ENCODE assay signal across 21 cellular contexts in the genomic region with DNA sequence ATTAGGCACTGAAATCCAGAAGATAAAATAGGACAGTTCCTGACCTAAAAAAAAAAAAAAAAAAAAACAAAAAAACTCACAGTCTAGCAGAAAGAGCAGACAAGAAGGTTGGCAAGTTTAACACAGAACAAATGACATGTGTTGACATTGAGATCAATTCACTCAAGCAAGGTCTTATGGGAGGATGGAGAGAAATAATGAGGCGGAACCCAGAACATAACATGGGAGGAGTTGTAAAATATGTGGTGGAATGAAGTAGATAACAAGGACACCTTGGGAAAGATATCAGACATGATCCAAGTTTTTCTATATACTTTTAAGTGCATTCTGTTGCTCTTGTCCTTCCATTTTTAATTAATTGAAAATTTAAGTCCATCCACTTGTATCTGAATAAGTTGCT.
DNase-seq lines count a peak whose midpoint lies in the region; ATAC-seq and TF ChIP-seq lines count a peak whose summit lies in the region.
"Had no signal": no experiment of that assay in that cellular context is flagged by ENCODE, and none has a peak within 500 bp of the region (broad histone marks: within the 10 kb centered on the region; RNA-seq: fewer than 3 reads in every experiment).

No MANE protein-coding gene starts in this region.

- H3K4me2 ChIP-seq in HCT116 (ENCODE audit: low read length) = no peak overlapping the region
- H3K4me2 ChIP-seq: A549; BLaER1 treated with 17β-estradiol and CSF1 and Interleukin-3, amounts not matched to agents 10 nM and 100 nM had no signal

- no peaks in the 10 kb centered on the region for H3K9me3 ChIP-seq in HCT116 (ENCODE audit: control insufficient read depth in 1 of 2, insufficient read depth in 1 of 2, low read depth in 1 of 2, low read length in 2 of 2)
- H3K9me3 ChIP-seq: A549; BLaER1 treated with 17β-estradiol and CSF1 and Interleukin-3, amounts not matched to agents 10 nM and 100 nM; Caco-2 had no signal

- no peak overlapping the region for H3K9ac ChIP-seq in HCT116 (ENCODE audit: low read length)
- H3K9ac ChIP-seq: BLaER1 treated with 17β-estradiol and CSF1 and Interleukin-3, amounts not matched to agents 10 nM and 100 nM had no signal

- TF ChIP-seq RAD21 in HCT116 (IDR thresholded peaks at IDR 0.05; ENCODE audit: low read depth) = no peak

- peaks cover 0 to 11% of the 10 kb centered on the region in 2 experiments; a peak in 2 of 4 replicates for H3K4me1 ChIP-seq in HCT116 (ENCODE audit: control insufficient read depth in 1 of 2, insufficient read depth in 2 of 2, low read length in 2 of 2)
- H3K4me1 ChIP-seq: A549; BLaER1 treated with 17β-estradiol and CSF1 and Interleukin-3, amounts not matched to agents 10 nM and 100 nM; Caco-2 had no signal

- H3K79me2 ChIP-seq in HCT116 (ENCODE audit: insufficient read depth, low read length) = no peaks in the 10 kb centered on the region

- peak; percentile 11 for DNase-seq in NCI-H526 treated with DMSO at 0.1 percent for 48 hours (lab: John Stamatoyannopoulos, UW)
- DNase-seq in NCI-H526 (lab: John Stamatoyannopoulos, UW) = no peak
- no peak for DNase-seq in HCT116 (ENCODE audit: low read depth, low spot score)
- DNase-seq in left kidney (ENCODE audit: low read depth, low spot score) = peak; percentile 62
- DNase-seq in cerebellum (ENCODE audit: low spot score) = no peak
- DNase-seq: AML-193; Caco-2; CD4-positive, alpha-beta T cell; CD8-positive, alpha-beta T cell; DMS 273 treated with DMSO at 0.1 percent for 48 hours; DMS153; DMS53; DMS79; DND-41; EL; GDM1 had no signal

- H3K4me3 ChIP-seq in HCT116 (replicated peaks in 1 of 2; ENCODE audit: low read depth in 1 of 2, low read length in 2 of 2) = no peak overlapping the region
- H3K4me3 ChIP-seq: A549; BLaER1 treated with 17β-estradiol and CSF1 and Interleukin-3, amounts not matched to agents 10 nM and 100 nM had no signal

- no peaks in the 10 kb centered on the region for H3K36me3 ChIP-seq in HCT116 (ENCODE audit: control insufficient read depth in 1 of 2, insufficient read depth in 2 of 2, low read length in 2 of 2)
- H3K36me3 ChIP-seq: BLaER1 treated with 17β-estradiol and CSF1 and Interleukin-3, amounts not matched to agents 10 nM and 100 nM had no signal

- no peaks in the 10 kb centered on the region for H3K27me3 ChIP-seq in HCT116 (ENCODE audit: insufficient read depth, low read length)
- H3K27me3 ChIP-seq: BLaER1 treated with 17β-estradiol and CSF1 and Interleukin-3, amounts not matched to agents 10 nM and 100 nM had no signal

- RAD21 ChIA-PET in HCT116 (lab: Charles Lee; ENCODE audit: low non-redundant PET in 1 of 2, low total read pairs in 2 of 2, uncharacterized antibody in 2 of 2, unreplicated experiment in 2 of 2) = no interaction called here

- TF ChIP-seq CTCF in HCT116 (IDR thresholded peaks at IDR 0.05 in 2 of 3, conservative IDR thresholded peaks at IDR 0.05 in 1 of 3; ENCODE audit: borderline replicate concordance in 1 of 3, insufficient read depth in 1 of 3, low read depth in 2 of 3, low read length in 2 of 3) = no peak

- no peaks in the 10 kb centered on the region for H4K20me1 ChIP-seq in HCT116 (ENCODE audit: insufficient read depth)
- H4K20me1 ChIP-seq: BLaER1 treated with 17β-estradiol and CSF1 and Interleukin-3, amounts not matched to agents 10 nM and 100 nM had no signal

- CTCF ChIA-PET in HCT116 (lab: Charles Lee) = no interaction called here

- POLR2A ChIA-PET in HCT116 (lab: Charles Lee) = no interaction called here

- H3K27ac ChIP-seq in HCT116 (ENCODE audit: low read depth, low read length) = no peak overlapping the region
- H3K27ac ChIP-seq: 22Rv1; A549; BLaER1 treated with 17β-estradiol and CSF1 and Interleukin-3, amounts not matched to agents 10 nM and 100 nM; C4-2B had no signal

- intact Hi-C loops in HCT116 (cut with micrococcal nuclease) = no loop called here

- TF ChIP-seq POLR2A in HCT116 (IDR thresholded peaks at IDR 0.05; ENCODE audit: borderline replicate concordance, extremely low read depth, insufficient read depth, insufficient read length) = no peak

- no TSS peak for BruUV-seq in HCT116 (replicated peaks; lab: Mats Ljungman, UMichigan)

- H2AFZ ChIP-seq in HCT116 (ENCODE audit: low read depth, low read length, poor library complexity, severe bottlenecking) = peak overlapping the region; percentile 19

- no peak for ATAC-seq in HCT116
- no peak for ATAC-seq in HG02759 (IDR thresholded peaks at IDR 0.05; ENCODE audit: unreplicated experiment)
- ATAC-seq: A549; CD8-positive, alpha-beta T cell had no signal

- no peaks in the 10 kb centered on the region for H3K9me2 ChIP-seq in HCT116 (ENCODE audit: insufficient read depth)

TF ChIP-seq in HCT116, 20 proteins besides CTCF, POLR2A, EP300 and RAD21:
- TF ChIP-seq EGR1 (IDR thresholded peaks at IDR 0.05; ENCODE audit: low read depth) (no peak), ZFX (IDR thresholded peaks at IDR 0.05) (no peak), YY1 (IDR thresholded peaks at IDR 0.05; ENCODE audit: extremely low read depth, insufficient replicate concordance, low read depth, low read length) (no peak), JUND (IDR thresholded peaks at IDR 0.05) (no peak), CEBPB (IDR thresholded peaks at IDR 0.05; ENCODE audit: low read depth) (no peak), FOSL1 (IDR thresholded peaks at IDR 0.05; ENCODE audit: low read depth) (no peak), POLR2AphosphoS5 (IDR thresholded peaks at IDR 0.05; ENCODE audit: low read depth, low read length) (no peak), CBX3 (IDR thresholded peaks at IDR 0.05; ENCODE audit: low read depth) (no peak), SP1 (IDR thresholded peaks at IDR 0.05; ENCODE audit: low read depth) (no peak)
- TF ChIP-seq, protein P1, sequence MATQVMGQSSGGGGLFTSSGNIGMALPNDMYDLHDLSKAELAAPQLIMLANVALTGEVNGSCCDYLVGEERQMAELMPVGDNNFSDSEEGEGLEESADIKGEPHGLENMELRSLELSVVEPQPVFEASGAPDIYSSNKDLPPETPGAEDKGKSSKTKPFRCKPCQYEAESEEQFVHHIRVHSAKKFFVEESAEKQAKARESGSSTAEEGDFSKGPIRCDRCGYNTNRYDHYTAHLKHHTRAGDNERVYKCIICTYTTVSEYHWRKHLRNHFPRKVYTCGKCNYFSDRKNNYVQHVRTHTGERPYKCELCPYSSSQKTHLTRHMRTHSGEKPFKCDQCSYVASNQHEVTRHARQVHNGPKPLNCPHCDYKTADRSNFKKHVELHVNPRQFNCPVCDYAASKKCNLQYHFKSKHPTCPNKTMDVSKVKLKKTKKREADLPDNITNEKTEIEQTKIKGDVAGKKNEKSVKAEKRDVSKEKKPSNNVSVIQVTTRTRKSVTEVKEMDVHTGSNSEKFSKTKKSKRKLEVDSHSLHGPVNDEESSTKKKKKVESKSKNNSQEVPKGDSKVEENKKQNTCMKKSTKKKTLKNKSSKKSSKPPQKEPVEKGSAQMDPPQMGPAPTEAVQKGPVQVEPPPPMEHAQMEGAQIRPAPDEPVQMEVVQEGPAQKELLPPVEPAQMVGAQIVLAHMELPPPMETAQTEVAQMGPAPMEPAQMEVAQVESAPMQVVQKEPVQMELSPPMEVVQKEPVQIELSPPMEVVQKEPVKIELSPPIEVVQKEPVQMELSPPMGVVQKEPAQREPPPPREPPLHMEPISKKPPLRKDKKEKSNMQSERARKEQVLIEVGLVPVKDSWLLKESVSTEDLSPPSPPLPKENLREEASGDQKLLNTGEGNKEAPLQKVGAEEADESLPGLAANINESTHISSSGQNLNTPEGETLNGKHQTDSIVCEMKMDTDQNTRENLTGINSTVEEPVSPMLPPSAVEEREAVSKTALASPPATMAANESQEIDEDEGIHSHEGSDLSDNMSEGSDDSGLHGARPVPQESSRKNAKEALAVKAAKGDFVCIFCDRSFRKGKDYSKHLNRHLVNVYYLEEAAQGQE (IDR thresholded peaks at IDR 0.05; ENCODE audit: low read depth) = no peak
- TF ChIP-seq, protein P2, sequence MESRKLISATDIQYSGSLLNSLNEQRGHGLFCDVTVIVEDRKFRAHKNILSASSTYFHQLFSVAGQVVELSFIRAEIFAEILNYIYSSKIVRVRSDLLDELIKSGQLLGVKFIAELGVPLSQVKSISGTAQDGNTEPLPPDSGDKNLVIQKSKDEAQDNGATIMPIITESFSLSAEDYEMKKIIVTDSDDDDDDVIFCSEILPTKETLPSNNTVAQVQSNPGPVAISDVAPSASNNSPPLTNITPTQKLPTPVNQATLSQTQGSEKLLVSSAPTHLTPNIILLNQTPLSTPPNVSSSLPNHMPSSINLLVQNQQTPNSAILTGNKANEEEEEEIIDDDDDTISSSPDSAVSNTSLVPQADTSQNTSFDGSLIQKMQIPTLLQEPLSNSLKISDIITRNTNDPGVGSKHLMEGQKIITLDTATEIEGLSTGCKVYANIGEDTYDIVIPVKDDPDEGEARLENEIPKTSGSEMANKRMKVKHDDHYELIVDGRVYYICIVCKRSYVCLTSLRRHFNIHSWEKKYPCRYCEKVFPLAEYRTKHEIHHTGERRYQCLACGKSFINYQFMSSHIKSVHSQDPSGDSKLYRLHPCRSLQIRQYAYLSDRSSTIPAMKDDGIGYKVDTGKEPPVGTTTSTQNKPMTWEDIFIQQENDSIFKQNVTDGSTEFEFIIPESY (IDR thresholded peaks at IDR 0.05; ENCODE audit: extremely low read depth, insufficient replicate concordance, low read length) = no peak
- TF ChIP-seq, protein P3, sequence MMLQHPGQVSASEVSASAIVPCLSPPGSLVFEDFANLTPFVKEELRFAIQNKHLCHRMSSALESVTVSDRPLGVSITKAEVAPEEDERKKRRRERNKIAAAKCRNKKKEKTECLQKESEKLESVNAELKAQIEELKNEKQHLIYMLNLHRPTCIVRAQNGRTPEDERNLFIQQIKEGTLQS (IDR thresholded peaks at IDR 0.05) = no peak

Comparison
In these comparisons a context has a peak if more than half of its experiments do, and no peak if none do; other contexts are left out.
1. DNase-seq: peak in NCI-H526 treated with DMSO at 0.1 percent for 48 hours (single experiment) and left kidney (single experiment); none in NCI-H526 (0 of 2), HCT116 (single experiment) and cerebellum (single experiment).